Comparison of ENCODE assay signal across 1 cellular context in genomic region chr1:214602764-214603657, GRCh38.
TF ChIP-seq lines count a peak whose summit lies in the region.

Gene CENPF (plus strand): TSS chr1:214603195. CDS start chr1:214613755, 10,560 bp downstream.

TF ChIP-seq in SK-N-SH, 30 proteins besides CTCF, POLR2A, EP300 and RAD21 (continued from another document):
- TF ChIP-seq MAX (IDR thresholded peaks at IDR 0.05; ENCODE audit: low read depth) = peak; percentile 100
- TF ChIP-seq TCF12 (IDR thresholded peaks at IDR 0.05) = 0 out of 2 replicates have a peak, but pooled peaks have one; percentile 26
- TF ChIP-seq ZBTB33 (IDR thresholded peaks at IDR 0.05; ENCODE audit: borderline replicate concordance, low read depth) = no peak
- no peak for TF ChIP-seq GATA2 (CRISPR knock-in tag; IDR thresholded peaks at IDR 0.05)
- TF ChIP-seq EZH2phosphoT487 (IDR thresholded peaks at IDR 0.05; ENCODE audit: borderline replicate concordance, low read depth) = no peak
- TF ChIP-seq JUND (IDR thresholded peaks at IDR 0.05) = no peak
